In the genomic region with DNA sequence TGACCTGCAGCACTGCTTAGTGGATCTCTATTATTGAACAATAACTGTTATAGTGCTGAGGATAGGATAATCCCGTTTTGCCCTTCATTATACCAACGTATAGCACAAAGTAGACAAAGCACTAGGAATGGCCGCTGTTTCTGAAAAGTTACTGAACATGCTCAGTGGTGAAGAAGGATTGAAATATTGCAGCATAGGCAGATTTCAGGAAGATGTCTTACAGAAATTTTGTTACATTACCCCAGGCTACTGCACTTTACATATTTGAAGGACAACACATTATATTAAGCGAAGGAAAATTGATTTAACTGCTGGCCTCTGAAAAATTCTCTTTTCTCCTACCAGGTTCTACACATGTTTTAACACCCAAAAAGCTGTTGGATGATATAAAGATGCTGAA, we compare ENCODE assay signal across 31 cellular contexts. TPM values are rescaled to one million over a fixed set of nuclear protein-coding genes. Genes with fewer than 3 reads are reported as not detected.
DNase-seq lines count a peak whose midpoint lies in the region; ATAC-seq, FAIRE-seq and TF ChIP-seq lines count a peak whose summit lies in the region.
"Had no signal": no experiment of that assay in that cellular context is flagged by ENCODE, and none has a peak within 500 bp of the region (broad histone marks: within the 10 kb centered on the region; RNA-seq: fewer than 3 reads in every experiment).

No MANE protein-coding gene starts in this region.

- WGBS in HepG2 (ENCODE audit: low lambda C conversion rate) = 93% methylated on average over 4 of the region's 4 CpGs
- WGBS in right lobe of liver (ENCODE audit: insufficient coverage, low coverage, low lambda C conversion rate, missing lambda C conversion rate) = 95% methylated on average over 4 of the region's 4 CpGs
- 80% methylated on average over 4 of the region's 4 CpGs for WGBS in K562 (ENCODE audit: insufficient coverage, low coverage, missing lambda C conversion rate)
- WGBS in small intestine, 3 donors = 90 to 94% (median 92%) methylated on average over 4 of the region's 4 CpGs

- H3K9me3 Mint-ChIP-seq in chondrocyte (ENCODE audit: low read depth) (no peaks in the 10 kb centered on the region), osteocyte (ENCODE audit: unreplicated experiment) (no peaks in the 10 kb centered on the region)
- H3K9me3 Mint-ChIP-seq: CD14-positive monocyte; CD4-positive, alpha-beta memory T cell; CD4-positive, CD25-positive, alpha-beta regulatory T cell; CD8-positive, alpha-beta memory T cell had no signal

- ATAC-seq in HepG2 = no peak
- no peak for ATAC-seq in right lobe of liver
- no peak for ATAC-seq in K562
- ATAC-seq: GM12878 had no signal

- H3K4me3 ChIP-seq in HepG2 (replicated peaks in 1 of 3; ENCODE audit: insufficient read depth in 1 of 3, low read depth in 2 of 3, low read length in 3 of 3) = no peak overlapping the region
- no peak overlapping the region for H3K4me3 ChIP-seq in right lobe of liver
- H3K4me3 ChIP-seq in K562 = no peak overlapping the region
- no peak overlapping the region for H3K4me3 ChIP-seq in OCI-LY7 (ENCODE audit: low read depth, low read length, poor library complexity, severe bottlenecking)
- no peak overlapping the region for H3K4me3 ChIP-seq in small intestine (ENCODE audit: low read depth in 1 of 2, low read length in 2 of 2)
- H3K4me3 ChIP-seq: BLaER1, GM12878 had no signal

- peaks cover 15% of the 10 kb centered on the region for H3K36me3 Mint-ChIP-seq in chondrocyte (ENCODE audit: low read depth)
- peaks cover 55% of the 10 kb centered on the region for H3K36me3 Mint-ChIP-seq in osteocyte (ENCODE audit: unreplicated experiment)

- no peak overlapping the region for H3K9ac ChIP-seq in HepG2 (ENCODE audit: insufficient read depth, low read depth, low read length)
- H3K9ac ChIP-seq in K562 (ENCODE audit: insufficient read depth in 1 of 2, low read depth in 2 of 2, low read length in 2 of 2) = no peak overlapping the region
- H3K9ac ChIP-seq: BLaER1 had no signal

- H4K20me1 ChIP-seq in HepG2 (ENCODE audit: insufficient read depth, low read length) (no peaks in the 10 kb centered on the region; the same call in 1 of the 2 replicates), K562 (replicated peaks; ENCODE audit: control insufficient read depth, insufficient read depth, low read length) (no peaks in the 10 kb centered on the region), OCI-LY7 (ENCODE audit: insufficient read depth, low read length) (no peaks in the 10 kb centered on the region)
- H4K20me1 ChIP-seq: BLaER1 had no signal

- H3K27me3 ChIP-seq in HepG2 (ENCODE audit: control insufficient read depth in 1 of 2, insufficient read depth in 2 of 2, low read length in 2 of 2) = no peaks in the 10 kb centered on the region
- H3K27me3 ChIP-seq in right lobe of liver = no peaks in the 10 kb centered on the region
- H3K27me3 ChIP-seq in K562 (ENCODE audit: control insufficient read depth in 2 of 2, insufficient read depth in 2 of 2, low read length in 2 of 2) = no peaks in the 10 kb centered on the region
- no peaks in the 10 kb centered on the region for H3K27me3 ChIP-seq in small intestine (ENCODE audit: control insufficient read depth in 2 of 2, insufficient read depth in 2 of 2, low read length in 2 of 2)
- H3K27me3 ChIP-seq: BE2C, BLaER1 had no signal

- H3K4me1 ChIP-seq in HepG2 (ENCODE audit: insufficient read depth, low read length) (peaks cover 16% of the 10 kb centered on the region), right lobe of liver (no peaks in the 10 kb centered on the region), K562 (replicated peaks in 1 of 2; ENCODE audit: control insufficient read depth in 2 of 2, insufficient read depth in 2 of 2, low read length in 2 of 2) (no peaks in the 10 kb centered on the region), OCI-LY7 (ENCODE audit: insufficient read depth, low read length, poor library complexity, severe bottlenecking) (no peaks in the 10 kb centered on the region), small intestine (ENCODE audit: control insufficient read depth in 2 of 2, insufficient read depth in 1 of 2, low read depth in 1 of 2, low read length in 1 of 2) (no peaks in the 10 kb centered on the region)
- H3K4me1 ChIP-seq: BE2C, BLaER1 had no signal

- H3K9me1 ChIP-seq in K562 (ENCODE audit: control insufficient read depth, insufficient read depth, low read length) = no peaks in the 10 kb centered on the region

- H3K4me2 ChIP-seq in HepG2 (ENCODE audit: low read depth, low read length) = no peak overlapping the region
- no peak overlapping the region for H3K4me2 ChIP-seq in K562 (ENCODE audit: insufficient read depth, low read length)
- H3K4me2 ChIP-seq in OCI-LY7 (ENCODE audit: low read length) = no peak overlapping the region
- H3K4me2 ChIP-seq: BLaER1 had no signal

- peak overlapping the region; percentile 24 for H3K27ac Mint-ChIP-seq in chondrocyte (ENCODE audit: unreplicated experiment)
- H3K27ac Mint-ChIP-seq in osteocyte (ENCODE audit: unreplicated experiment) = peak overlapping the region; percentile 58
- H3K27ac Mint-ChIP-seq: CD14-positive monocyte; CD4-positive, CD25-positive, alpha-beta regulatory T cell had no signal

- TF ChIP-seq EP300 in HepG2 (IDR thresholded peaks at IDR 0.05; ENCODE audit: low read depth in 2 of 2, low read length in 2 of 2) (no peak), HepG2 (CRISPR knock-in tag; IDR thresholded peaks at IDR 0.05; ENCODE audit: borderline replicate concordance) (no peak), K562 (IDR thresholded peaks at IDR 0.05; ENCODE audit: low read length) (no peak)

- H3K27ac ChIP-seq in HepG2 (ENCODE audit: extremely low read length, insufficient read depth, low read length) (no peak overlapping the region), right lobe of liver (no peak overlapping the region), K562 (ENCODE audit: extremely low read depth, low read depth, low read length) (no peak overlapping the region), OCI-LY7 (ENCODE audit: low read depth, low read length, poor library complexity, severe bottlenecking) (no peak overlapping the region), small intestine (ENCODE audit: low read depth in 1 of 2, low read length in 1 of 2) (no peak overlapping the region)
- H3K27ac ChIP-seq: 22Rv1, BLaER1 had no signal

- CTCF ChIA-PET in HepG2 (lab: Yijun Ruan, JAX; ENCODE audit: low intra/inter-chr PET ratio, low total read pairs) = no interaction called here
- CTCF ChIA-PET in K562 (lab: Yijun Ruan, JAX; ENCODE audit: low intra/inter-chr PET ratio) = no interaction called here
- CTCF ChIA-PET in OCI-LY7 (lab: Charles Lee; ENCODE audit: unreplicated experiment) = no interaction called here

- intact Hi-C loops in HepG2 (cut with micrococcal nuclease; ENCODE audit: unreplicated experiment) (no loop called here), right lobe of liver (cut with DNase I) (no loop called here), K562 (cut with micrococcal nuclease) (no loop called here), OCI-LY7 (cut with micrococcal nuclease; ENCODE audit: unreplicated experiment) (no loop called here)

- H3K4me1 Mint-ChIP-seq in chondrocyte (ENCODE audit: low read depth) = peaks cover 29% of the 10 kb centered on the region
- H3K4me1 Mint-ChIP-seq in osteocyte (ENCODE audit: unreplicated experiment) = peaks cover 24% of the 10 kb centered on the region
- H3K4me1 Mint-ChIP-seq: CD14-positive monocyte; CD4-positive, alpha-beta memory T cell; CD8-positive, alpha-beta memory T cell had no signal

- POLR2A ChIA-PET in HepG2 (lab: Yijun Ruan, JAX) = no interaction called here
- POLR2A ChIA-PET in K562 (lab: Yijun Ruan, JAX) = interaction anchor here (1.8 kb wide), 1 partner anchor 9 kb away, joined by 7 read pairs; no protein-coding TSS in a partner anchor
- POLR2A ChIA-PET in OCI-LY7 (lab: Charles Lee) = interaction anchor here (0.6 kb wide), 1 partner anchor 701 kb away, joined by 3 read pairs; no protein-coding TSS in a partner anchor

- in situ Hi-C loops in HepG2 (cut with HindIII; ENCODE audit: extremely low pct_ligation_motif_present, low pct_unique_long_range_greater_than_20kb) (no loop called here), K562 (cut with MboI) (no loop called here)

- TF ChIP-seq CTCF in HepG2 (CRISPR knock-in tag; IDR thresholded peaks at IDR 0.05) = no peak
- no peak for TF ChIP-seq CTCF in right lobe of liver (IDR thresholded peaks at IDR 0.05)
- TF ChIP-seq CTCF in K562 (IDR thresholded peaks at IDR 0.05 in 2 of 3, conservative IDR thresholded peaks at IDR 0.05 in 1 of 3; ENCODE audit: insufficient read depth in 2 of 3, low read depth in 1 of 3, low read length in 3 of 3) = no peak
- no peak for TF ChIP-seq CTCF in chondrocyte (IDR thresholded peaks at IDR 0.05)
- no peak for TF ChIP-seq CTCF in osteocyte (IDR thresholded peaks at IDR 0.05)
- no peak for TF ChIP-seq CTCF in OCI-LY7 (conservative IDR thresholded peaks at IDR 0.05; ENCODE audit: low read length)

- no peaks in the 10 kb centered on the region for H3K9me2 ChIP-seq in OCI-LY7 (ENCODE audit: insufficient read depth, low read length)

- TF ChIP-seq RAD21 in HepG2 (CRISPR knock-in tag; IDR thresholded peaks at IDR 0.05) = no peak
- TF ChIP-seq RAD21 in K562 (CRISPR knock-in tag; conservative IDR thresholded peaks at IDR 0.05 in 1 of 2, IDR thresholded peaks at IDR 0.05 in 1 of 2) = no peak

- DNase-seq in HepG2 (ENCODE audit: low spot score) (no peak), right lobe of liver (no peak), K562 (ENCODE audit: extremely low read depth in 1 of 4, low spot score in 3 of 4) (no peak), chondrocyte (ENCODE audit: low spot score) (no peak), osteocyte (ENCODE audit: extremely low spot score, unreplicated experiment) (no peak), OCI-LY7 (ENCODE audit: low spot score) (no peak), NCI-H82 treated with DMSO at 0.1 percent for 48 hours (lab: John Stamatoyannopoulos, UW; ENCODE audit: unreplicated experiment) (no peak), small intestine (no peak)
- DNase-seq: ACHN; BE2C; C1 segment of cervical spinal cord; CD4-positive, alpha-beta memory T cell; CD4-positive, CD25-positive, alpha-beta regulatory T cell; CD8-positive, alpha-beta memory T cell; COR-L47; DMS 273 treated with DMSO at 0.1 percent for 48 hours; DMS153; DMS53; DMS79; DND-41; EL; GDM1 had no signal

- BruUV-seq in HepG2 (replicated peaks; lab: Mats Ljungman, UMichigan) = no TSS peak
- BruUV-seq in K562 (replicated peaks; lab: Mats Ljungman, UMichigan) = no TSS peak
- no TSS peak for BruUV-seq in OCI-LY7 (replicated peaks; lab: Mats Ljungman, UMichigan)

- H2AFZ ChIP-seq in HepG2 (ENCODE audit: low read length) = no peak overlapping the region
- H2AFZ ChIP-seq in K562 (ENCODE audit: low read depth, low read length) = no peak overlapping the region
- no peak overlapping the region for H2AFZ ChIP-seq in OCI-LY7 (ENCODE audit: low read length)

- no peak for TF ChIP-seq POLR2A in HepG2 (IDR thresholded peaks at IDR 0.05; ENCODE audit: insufficient read depth in 1 of 2, low read depth in 2 of 2, low read length in 2 of 2)
- no peak for TF ChIP-seq POLR2A in right lobe of liver (IDR thresholded peaks at IDR 0.05)
- TF ChIP-seq POLR2A in K562 (conservative IDR thresholded peaks at IDR 0.05) = no peak

- FAIRE-seq in HepG2 (lab: Jason Lieb, UNC) (no peak), K562 (lab: Jason Lieb, UNC) (no peak), small intestine (lab: Jason Lieb, UNC) (no peak)
- FAIRE-seq: GM12892, GM18507 had no signal

- H3K79me2 ChIP-seq in HepG2 (ENCODE audit: insufficient read depth, low read length) = no peaks in the 10 kb centered on the region
- no peaks in the 10 kb centered on the region for H3K79me2 ChIP-seq in K562 (ENCODE audit: control insufficient read depth, insufficient read depth, low read length)
- no peaks in the 10 kb centered on the region for H3K79me2 ChIP-seq in OCI-LY7 (ENCODE audit: insufficient read depth, low read depth, low read length)

- H3K36me3 ChIP-seq in HepG2 (replicated peaks in 1 of 2; ENCODE audit: control insufficient read depth in 1 of 2, insufficient read depth in 2 of 2, low read length in 2 of 2) (peaks cover 2 to 11% of the 10 kb centered on the region in 2 experiments; a peak in 4 of 5 replicates), right lobe of liver (peaks cover 0 to 25% (median 8%) of the 10 kb centered on the region in 4 donors), K562 (ENCODE audit: control insufficient read depth, insufficient read depth, low read length) (peaks cover 27% of the 10 kb centered on the region), OCI-LY7 (ENCODE audit: insufficient read depth, low read length) (peaks cover 56% of the 10 kb centered on the region), small intestine (ENCODE audit: control insufficient read depth in 2 of 2, insufficient read depth in 2 of 2, low read length in 2 of 2) (peaks cover 1 to 3% of the 10 kb centered on the region in 2 donors)
- H3K36me3 ChIP-seq: BE2C had no signal

- H3K4me3 Mint-ChIP-seq in chondrocyte (ENCODE audit: unreplicated experiment) (no peak overlapping the region), osteocyte (ENCODE audit: unreplicated experiment) (no peak overlapping the region)
- H3K4me3 Mint-ChIP-seq: CD14-positive monocyte; CD4-positive, CD25-positive, alpha-beta regulatory T cell; CD8-positive, alpha-beta memory T cell had no signal

- H3K27me3 Mint-ChIP-seq in chondrocyte (ENCODE audit: low read depth) (no peaks in the 10 kb centered on the region), osteocyte (ENCODE audit: unreplicated experiment) (no peaks in the 10 kb centered on the region)
- H3K27me3 Mint-ChIP-seq: CD4-positive, alpha-beta memory T cell; CD4-positive, CD25-positive, alpha-beta regulatory T cell; CD8-positive, alpha-beta memory T cell had no signal

- H3K9me3 ChIP-seq in HepG2 (ENCODE audit: low read length) = no peaks in the 10 kb centered on the region
- no peaks in the 10 kb centered on the region for H3K9me3 ChIP-seq in right lobe of liver
- H3K9me3 ChIP-seq in K562 (replicated peaks; ENCODE audit: control insufficient read depth, insufficient read depth, low read depth, low read length) = no peaks in the 10 kb centered on the region
- no peaks in the 10 kb centered on the region for H3K9me3 ChIP-seq in OCI-LY7 (ENCODE audit: low read length)
- no peaks in the 10 kb centered on the region for H3K9me3 ChIP-seq in small intestine (ENCODE audit: control insufficient read depth, low read depth)
- H3K9me3 ChIP-seq: BE2C, BLaER1 had no signal

RNA-seq across cellular contexts. Expression of a gene that starts 48.5 kb away (rescaled TPM):
- not detected in 2 replicates for total RNA-seq in HepG2 (2016; rRNA removed; fragmentation: Illumina TruSeq; extraction: Trizol)
- not detected in 2 replicates for total RNA-seq in HepG2 (2016; cell fraction: cytosol; rRNA removed; fragmentation: Illumina TruSeq; extraction: Trizol; ENCODE audit: low read depth)
- total RNA-seq in HepG2 (2016; cell fraction: insoluble cytoplasmic fraction; rRNA removed; fragmentation: Illumina TruSeq; extraction: Trizol) = not detected in 2 replicates
- total RNA-seq in HepG2 (2016; cell fraction: membrane; rRNA removed; fragmentation: Illumina TruSeq; extraction: Trizol) = not detected in 2 replicates
- not detected in 2 replicates for total RNA-seq in HepG2 (2016; cell fraction: nucleus; rRNA removed; fragmentation: Illumina TruSeq; extraction: Trizol)
- polyA plus RNA-seq in HepG2 (2011; rRNA removed) = not detected in 2 replicates
- not detected in 2 replicates for polyA plus RNA-seq in HepG2 (2011; cell fraction: cytosol; rRNA removed)
- not detected in 2 replicates for polyA plus RNA-seq in HepG2 (2011; cell fraction: nucleus; rRNA removed)
- not detected in 2 replicates for polyA plus RNA-seq in HepG2 (2012)
- not detected in 2 replicates for polyA plus RNA-seq in HepG2 (2016; cell fraction: cytosol; fragmentation: Illumina TruSeq; extraction: Trizol; ENCODE audit: low read depth)
- not detected in 2 replicates for polyA plus RNA-seq in HepG2 (2016; cell fraction: insoluble cytoplasmic fraction; fragmentation: Illumina TruSeq; extraction: Trizol; ENCODE audit: low read depth)
- polyA plus RNA-seq in HepG2 (2016; cell fraction: membrane; fragmentation: Illumina TruSeq; extraction: Trizol; ENCODE audit: low read depth) = not detected in 2 replicates
- not detected in 2 replicates for polyA plus RNA-seq in HepG2 (2016; cell fraction: nucleus; fragmentation: Illumina TruSeq; extraction: Trizol; ENCODE audit: insufficient read depth, low read depth)
- polyA minus RNA-seq in HepG2 (2011; rRNA and poly(A)+ RNA removed; ENCODE audit: low replicate concordance) = 0.09 TPM in 1 of 2 replicates, not detected in the other
- not detected in 2 replicates for polyA minus RNA-seq in HepG2 (2011; cell fraction: cytosol; rRNA and poly(A)+ RNA removed)
- 1.0 TPM in 1 of 2 replicates, not detected in the other for polyA minus RNA-seq in HepG2 (2011; cell fraction: nucleus; rRNA and poly(A)+ RNA removed)
- not detected for total RNA-seq in right lobe of liver
- not detected in 2 replicates for total RNA-seq in K562 (2011; cell fraction: chromatin; rRNA removed; ENCODE audit: low replicate concordance)
- not detected in 2 replicates for total RNA-seq in K562 (2011; cell fraction: nucleolus; rRNA removed)
- not detected in 2 replicates for total RNA-seq in K562 (2011; cell fraction: nucleoplasm; rRNA removed)
- total RNA-seq in K562 (2014; rRNA removed) = not detected in 2 replicates
- total RNA-seq in K562 (2014; rRNA removed; fragmentation: Illumina TruSeq; extraction: Trizol) = not detected in 2 replicates
- total RNA-seq in K562 (2015; rRNA removed; fragmentation: Illumina TruSeq; extraction: Trizol) = not detected in 2 replicates
- total RNA-seq in K562 (2021) = not detected in 2 replicates
- not detected in 2 replicates for polyA plus RNA-seq in K562 (2011; rRNA removed)
- polyA plus RNA-seq in K562 (2011; cell fraction: cytosol; rRNA removed) = not detected in 2 replicates
- not detected in 2 replicates for polyA plus RNA-seq in K562 (2011; cell fraction: nucleus; rRNA removed)
- polyA plus RNA-seq in K562 (2012) = not detected in 2 replicates
- 0.30 TPM in 1 of 2 replicates, not detected in the other for polyA plus RNA-seq in K562 (2014; fragmentation: Illumina TruSeq; extraction: Trizol)
- polyA plus RNA-seq in K562 (2014; fragmentation: Nextera tagmentation; extraction: Ambion mirVana) = under 1 TPM in 1 of 2 experiments, not detected in 1; 0.13 TPM
- not detected in 2 replicates for polyA plus RNA-seq in K562 (2014; rRNA removed)
- polyA minus RNA-seq in K562 (2011; rRNA and poly(A)+ RNA removed) = not detected in 2 replicates
- not detected in 2 replicates for polyA minus RNA-seq in K562 (2011; cell fraction: cytosol; rRNA and poly(A)+ RNA removed)
- polyA minus RNA-seq in K562 (2011; cell fraction: nucleus; rRNA and poly(A)+ RNA removed) = not detected in 2 replicates
- 0.45 TPM in 1 of 3 replicates, not detected in the others for total RNA-seq in chondrocyte
- total RNA-seq in osteocyte = 0.70 and 1.1 TPM in 2 replicates
- not detected in 2 replicates for total RNA-seq in OCI-LY7 (2014; rRNA removed; shearing (Covaris generic))
- total RNA-seq in OCI-LY7 (2022) = not detected in 2 replicates
- under 1 TPM in 1 of 3 donors, not detected in 2; 0.22 TPM for polyA plus RNA-seq in small intestine
- total RNA-seq: A172; CD4-positive, alpha-beta memory T cell; CD4-positive, CD25-positive, alpha-beta regulatory T cell; CD8-positive, alpha-beta memory T cell; Daoy; G401; GM12878 had no signal
- polyA plus RNA-seq: CD14-positive monocyte; CD4-positive, alpha-beta memory T cell; CD4-positive, CD25-positive, alpha-beta regulatory T cell; CD8-positive, alpha-beta memory T cell had no signal
